ENCODE assay signal across 8 cellular contexts in genomic region chr2:62505109-62505508, GRCh38. TPM values are rescaled to one million over a fixed set of nuclear protein-coding genes. Genes with fewer than 3 reads are reported as not detected.
A peak's percentile ranks its signal among the peaks of the same experiment; 100 is the strongest.
DNase-seq lines count a peak whose midpoint lies in the region; ATAC-seq and TF ChIP-seq lines count a peak whose summit lies in the region.

No MANE protein-coding gene starts in this region.

- peak overlapping the region; percentile 41 for H3K27ac Mint-ChIP-seq in activated T-cell treated with anti-CD3 and anti-CD28 coated beads, Interleukin-2, amount 50 U/mL, for 72 hours
- H3K27ac Mint-ChIP-seq in activated T-helper 1 cell treated with anti-CD3 and anti-CD28 coated beads, Interleukin-12 subunit alpha, Interleukin-12 subunit beta, Interleukin-2, Interleukin-4 antibody, amounts not matched to agents 30 ng/mL and 10 ng/mL and 1 ng/mL, durations not matched to agents 14 hours and 24 hours and 36 hours = peak overlapping the region; percentile 21

- 39% methylated on average over 4 of the region's 4 CpGs for WGBS in right lobe of liver (ENCODE audit: insufficient coverage, low coverage, low lambda C conversion rate, missing lambda C conversion rate)

- H3K9me3 ChIP-seq in right lobe of liver (no peaks in the 10 kb centered on the region), tibial artery (no peaks in the 10 kb centered on the region)

- no peak for TF ChIP-seq POLR2A in right lobe of liver (IDR thresholded peaks at IDR 0.05)

- H3K4me3 ChIP-seq in right lobe of liver (peak overlapping the region; percentile 54 to 75 (median 64)), tibial artery (peak overlapping the region; percentile 70 to 79)

- H3K27me3 ChIP-seq in right lobe of liver (no peaks in the 10 kb centered on the region), tibial artery (no peaks in the 10 kb centered on the region)

- no peak for ATAC-seq in activated T-cell treated with anti-CD3 and anti-CD28 coated beads, Interleukin-2, amount 50 U/mL, for 72 hours (replicated peaks in 1 of 2)
- no peak for ATAC-seq in right lobe of liver

- peaks cover 27% of the 10 kb centered on the region for H3K27me3 Mint-ChIP-seq in activated T-cell treated with anti-CD3 and anti-CD28 coated beads, Interleukin-2, amount 50 U/mL, for 72 hours (ENCODE audit: low read depth)
- peaks cover 18% of the 10 kb centered on the region for H3K27me3 Mint-ChIP-seq in activated T-helper 1 cell treated with anti-CD3 and anti-CD28 coated beads, Interleukin-12 subunit alpha, Interleukin-12 subunit beta, Interleukin-2, Interleukin-4 antibody, amounts not matched to agents 30 ng/mL and 10 ng/mL and 1 ng/mL, durations not matched to agents 14 hours and 24 hours and 36 hours (ENCODE audit: insufficient read depth)

- peaks cover 12% of the 10 kb centered on the region for H3K4me1 Mint-ChIP-seq in activated T-cell treated with anti-CD3 and anti-CD28 coated beads, Interleukin-2, amount 50 U/mL, for 72 hours (ENCODE audit: low read depth)
- peaks cover 11% of the 10 kb centered on the region for H3K4me1 Mint-ChIP-seq in activated T-helper 1 cell treated with anti-CD3 and anti-CD28 coated beads, Interleukin-12 subunit alpha, Interleukin-12 subunit beta, Interleukin-2, Interleukin-4 antibody, amounts not matched to agents 30 ng/mL and 10 ng/mL and 1 ng/mL, durations not matched to agents 14 hours and 24 hours and 36 hours (ENCODE audit: low read depth)

- no peak for DNase-seq in activated T-cell treated with anti-CD3 and anti-CD28 coated beads, Interleukin-2, amount 50 U/mL, for 72 hours
- DNase-seq in activated T-cell treated with anti-CD3 and anti-CD28 coated beads, Interleukin-2, amount 50 U/mL, for 48 hours = no peak
- DNase-seq in activated T-helper 1 cell treated with anti-CD3 and anti-CD28 coated beads, Interleukin-12 subunit alpha, Interleukin-12 subunit beta, Interleukin-2, Interleukin-4 antibody, amounts not matched to agents 30 ng/mL and 10 ng/mL and 1 ng/mL, durations not matched to agents 14 hours and 24 hours and 36 hours (ENCODE audit: low spot score) = no peak
- no peak for DNase-seq in right lobe of liver
- no peak for DNase-seq in tibial artery
- no peak for DNase-seq in amygdala (lab: John Stamatoyannopoulos, UW)
- no peak for DNase-seq in AG08395 (ENCODE audit: low spot score)
- no peak for DNase-seq in glomerular visceral epithelial cell (ENCODE audit: extremely low spot score)

- intact Hi-C loops in activated T-helper 1 cell treated with anti-CD3 and anti-CD28 coated beads, Interleukin-12 subunit alpha, Interleukin-12 subunit beta, Interleukin-2, Interleukin-4 antibody, amounts not matched to agents 30 ng/mL and 10 ng/mL and 1 ng/mL, durations not matched to agents 14 hours and 24 hours and 36 hours (cut with micrococcal nuclease) = loop anchor here (5.0 kb wide), 2 partner anchors 202 to 1337 kb away; partner anchors contain the start of genes EHBP1 and UGP2
- intact Hi-C loops in right lobe of liver (cut with DNase I) = no loop called here
- intact Hi-C loops in tibial artery (cut with DNase I; ENCODE audit: low total_unique reads) = loop anchor here (5.0 kb wide), 2 partner anchors 202 to 618 kb away; partner anchors contain the start of genes CCT4 and EHBP1

- no peaks in the 10 kb centered on the region for H3K9me3 Mint-ChIP-seq in activated T-cell treated with anti-CD3 and anti-CD28 coated beads, Interleukin-2, amount 50 U/mL, for 72 hours
- no peaks in the 10 kb centered on the region for H3K9me3 Mint-ChIP-seq in activated T-helper 1 cell treated with anti-CD3 and anti-CD28 coated beads, Interleukin-12 subunit alpha, Interleukin-12 subunit beta, Interleukin-2, Interleukin-4 antibody, amounts not matched to agents 30 ng/mL and 10 ng/mL and 1 ng/mL, durations not matched to agents 14 hours and 24 hours and 36 hours

- TF ChIP-seq CTCF in right lobe of liver (IDR thresholded peaks at IDR 0.05) (no peak), tibial artery (IDR thresholded peaks at IDR 0.05) (no peak)

- peak overlapping the region; percentile 86 to 90 for H3K4me3 Mint-ChIP-seq in activated T-cell treated with anti-CD3 and anti-CD28 coated beads, Interleukin-2, amount 50 U/mL, for 72 hours
- peak overlapping the region; percentile 78 for H3K4me3 Mint-ChIP-seq in activated T-helper 1 cell treated with anti-CD3 and anti-CD28 coated beads, Interleukin-12 subunit alpha, Interleukin-12 subunit beta, Interleukin-2, Interleukin-4 antibody, amounts not matched to agents 30 ng/mL and 10 ng/mL and 1 ng/mL, durations not matched to agents 14 hours and 24 hours and 36 hours

- no peaks in the 10 kb centered on the region for H3K36me3 ChIP-seq in right lobe of liver
- H3K36me3 ChIP-seq in tibial artery = no peaks in the 10 kb centered on the region

- H3K27ac ChIP-seq in right lobe of liver (peak overlapping the region; percentile 91 to 97 (median 95)), tibial artery (peak overlapping the region; percentile 92)

- H3K36me3 Mint-ChIP-seq in activated T-cell treated with anti-CD3 and anti-CD28 coated beads, Interleukin-2, amount 50 U/mL, for 72 hours (ENCODE audit: insufficient read depth in 2 of 2) = no peaks in the 10 kb centered on the region
- peaks cover 2% of the 10 kb centered on the region for H3K36me3 Mint-ChIP-seq in activated T-helper 1 cell treated with anti-CD3 and anti-CD28 coated beads, Interleukin-12 subunit alpha, Interleukin-12 subunit beta, Interleukin-2, Interleukin-4 antibody, amounts not matched to agents 30 ng/mL and 10 ng/mL and 1 ng/mL, durations not matched to agents 14 hours and 24 hours and 36 hours (ENCODE audit: low read depth)

- H3K4me1 ChIP-seq in right lobe of liver = peaks cover 0 to 4% (median 0%) of the 10 kb centered on the region in 4 donors
- H3K4me1 ChIP-seq in tibial artery = peaks cover 0 to 10% (median 5%) of the 10 kb centered on the region in 4 donors

RNA-seq across cellular contexts. Expression of gene TMEM17, which starts 0.9 kb away (rescaled TPM):
- total RNA-seq in activated T-cell treated with anti-CD3 and anti-CD28 coated beads, Interleukin-2, amount 50 U/mL, for 72 hours = under 1 TPM; 0.32 to 0.70 TPM
- 0.15 and 0.23 TPM in 2 replicates for total RNA-seq in activated T-helper 1 cell treated with anti-CD3 and anti-CD28 coated beads, Interleukin-12 subunit alpha, Interleukin-12 subunit beta, Interleukin-2, Interleukin-4 antibody, amounts not matched to agents 30 ng/mL and 10 ng/mL and 1 ng/mL, durations not matched to agents 14 hours and 24 hours and 36 hours
- total RNA-seq in right lobe of liver = 1 to 10 TPM in 1 of 6 experiments, under 1 TPM in 5; 0.40 to 1.2 (median 0.87) TPM

Comparison
In these comparisons a context has a peak if more than half of its experiments do, and no peak if none do; other contexts are left out.
1. intact Hi-C loops: an anchor here in activated T-helper 1 cell treated with anti-CD3 and anti-CD28 coated beads, Interleukin-12 subunit alpha, Interleukin-12 subunit beta, Interleukin-2, Interleukin-4 antibody, amounts not matched to agents 30 ng/mL and 10 ng/mL and 1 ng/mL, durations not matched to agents 14 hours and 24 hours and 36 hours (5.0 kb wide) and tibial artery (5.0 kb wide); none called in right lobe of liver.